ENCODE assay signal across 8 cellular contexts in the genomic region with DNA sequence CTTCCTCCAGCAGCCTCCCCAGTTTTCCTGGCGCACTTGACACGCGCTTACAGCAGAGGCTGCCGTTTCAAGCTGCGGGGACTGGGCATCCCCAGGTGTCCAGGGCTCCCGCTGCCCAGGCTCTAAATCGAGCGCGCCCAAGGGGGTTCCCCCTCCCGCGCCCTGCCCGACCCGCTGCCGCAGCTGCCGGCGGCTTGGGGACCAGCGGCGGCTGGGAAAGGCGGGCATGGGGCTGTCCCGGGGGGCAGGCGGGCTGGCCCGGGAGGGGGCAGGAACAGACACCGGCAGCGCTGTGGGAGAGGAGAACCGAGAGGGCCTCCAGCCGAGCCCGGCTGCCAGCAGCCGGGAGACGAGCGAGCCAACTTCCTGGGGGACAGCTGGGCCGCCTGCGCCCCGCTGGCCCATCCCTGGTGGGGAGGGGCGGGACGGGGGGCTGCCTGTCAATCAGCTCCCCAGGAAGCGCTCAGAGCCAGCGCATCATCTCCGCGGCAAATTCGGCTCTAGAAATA. TPM values are rescaled to one million over a fixed set of nuclear protein-coding genes. Genes with fewer than 3 reads are reported as not detected.
DNase-seq lines count a peak whose midpoint lies in the region; ATAC-seq, FAIRE-seq and TF ChIP-seq lines count a peak whose summit lies in the region.
"Had no signal": no experiment of that assay in that cellular context is flagged by ENCODE, and none has a peak within 500 bp of the region (broad histone marks: within the 10 kb centered on the region; RNA-seq: fewer than 3 reads in every experiment).

No MANE protein-coding gene starts in this region.

- dilution Hi-C loops in endothelial cell of umbilical vein (cut with MboI; ENCODE audit: extremely low pct_ligation_motif_present, low sequenced_read_pairs), result no loop called here

- H3K4me2 ChIP-seq in endothelial cell of umbilical vein (ENCODE audit: insufficient read depth, low read length), result no peak overlapping the region

- CTCF ChIA-PET in endothelial cell of umbilical vein (lab: Charles Lee), result interaction anchor here (0.7 to 1.6 kb wide), 2 partner anchors 23 to 38 kb away, joined by 3 to 4 read pairs; no protein-coding TSS in a partner anchor

- H3K36me3 ChIP-seq in endothelial cell of umbilical vein (ENCODE audit: control insufficient read depth in 2 of 2, extremely low read depth in 1 of 2, insufficient read depth in 2 of 2, low read length in 2 of 2) (no peaks in the 10 kb centered on the region), left lung (no peaks in the 10 kb centered on the region)

- H3K9ac ChIP-seq in endothelial cell of umbilical vein (replicated peaks; ENCODE audit: extremely low read depth, insufficient read depth, low read length), result no peak overlapping the region

- ATAC-seq in left lung, result no peak
- no peak for ATAC-seq in GM18517 (IDR thresholded peaks at IDR 0.05; ENCODE audit: unreplicated experiment)

- H3K4me3 ChIP-seq in endothelial cell of umbilical vein (replicated peaks in 1 of 3; ENCODE audit: insufficient read depth in 1 of 3, low read depth in 1 of 3, low read length in 3 of 3) (peak overlapping the region in 1 of 3 experiments; percentile 26), left lung (no peak overlapping the region)

- no peaks in the 10 kb centered on the region for H3K9me3 Mint-ChIP-seq in progenitor cell of endocrine pancreas (ENCODE audit: low read depth)

- POLR2A ChIA-PET in endothelial cell of umbilical vein (lab: Charles Lee), result no interaction called here

- H3K27ac Mint-ChIP-seq in progenitor cell of endocrine pancreas, result no peak overlapping the region

- no peaks in the 10 kb centered on the region for H3K36me3 Mint-ChIP-seq in progenitor cell of endocrine pancreas (ENCODE audit: insufficient read depth)

- TF ChIP-seq POLR2A in endothelial cell of umbilical vein (IDR thresholded peaks at IDR 0.05; ENCODE audit: low read depth, low read length), result no peak

- H3K27me3 Mint-ChIP-seq in progenitor cell of endocrine pancreas, result peaks cover 47% of the 10 kb centered on the region

- intact Hi-C loops in endothelial cell of umbilical vein (cut with micrococcal nuclease), result no loop called here
- intact Hi-C loops in left lung (cut with DNase I), result no loop called here

- H3K4me1 ChIP-seq in endothelial cell of umbilical vein (ENCODE audit: control insufficient read depth, extremely low read depth, insufficient read depth, low read length) (no peaks in the 10 kb centered on the region), left lung (peaks cover 0 to 9% of the 10 kb centered on the region in 2 donors)

- H3K9me3 ChIP-seq in endothelial cell of umbilical vein (replicated peaks; ENCODE audit: control insufficient read depth, insufficient read depth, low read length) (no peaks in the 10 kb centered on the region), left lung (no peaks in the 10 kb centered on the region)

- FAIRE-seq in endothelial cell of umbilical vein (lab: Jason Lieb, UNC), result no peak

- peak overlapping the region; percentile 50 for H3K4me3 Mint-ChIP-seq in progenitor cell of endocrine pancreas (ENCODE audit: low read depth)

- in situ Hi-C loops in GM13976 (cut with MboI; ENCODE audit: low sequenced_read_pairs, unreplicated experiment), result no loop called here

- no peak overlapping the region for H3K27ac ChIP-seq in endothelial cell of umbilical vein (ENCODE audit: insufficient read depth, low read depth, low read length)
- no peak overlapping the region for H3K27ac ChIP-seq in left lung

- peak; percentile 63 for DNase-seq in GM13976 (ENCODE audit: low spot score)
- peak; percentile 52 for DNase-seq in NCI-H1694 treated with DMSO at 0.1 percent for 48 hours (lab: John Stamatoyannopoulos, UW)
- DNase-seq in endothelial cell of umbilical vein (ENCODE audit: low read depth, low spot score), result no peak
- DNase-seq in progenitor cell of endocrine pancreas (ENCODE audit: low spot score, unreplicated experiment), result no peak
- no peak for DNase-seq in left lung
- no peak for DNase-seq in GM19238 (ENCODE audit: insufficient read length, low spot score)
- DNase-seq: NK-92 treated with Interleukin-12 subunit alpha and Interleukin-12 subunit beta, amount 100 ng/mL, for 24 hours had no signal

- peak overlapping the region; percentile 56 for H2AFZ ChIP-seq in endothelial cell of umbilical vein (ENCODE audit: low read depth, low read length)

- no TSS peak for BruUV-seq in endothelial cell of umbilical vein (replicated peaks; lab: Mats Ljungman, UMichigan)

- H3K27me3 ChIP-seq in endothelial cell of umbilical vein (ENCODE audit: control insufficient read depth in 2 of 2, insufficient read depth in 2 of 2, low read length in 2 of 2) (peaks cover 5 to 12% of the 10 kb centered on the region in 2 experiments), left lung (peaks cover 25 to 82% of the 10 kb centered on the region in 2 donors)

- no peaks in the 10 kb centered on the region for H4K20me1 ChIP-seq in endothelial cell of umbilical vein (replicated peaks; ENCODE audit: control insufficient read depth, extremely low read depth, insufficient read depth, low read length)

- TF ChIP-seq CTCF in GM13976 (IDR thresholded peaks at IDR 0.05; ENCODE audit: borderline replicate concordance, control extremely low read depth, extremely low read depth, insufficient read depth, missing control alignments) (no peak), endothelial cell of umbilical vein (IDR thresholded peaks at IDR 0.05; ENCODE audit: extremely low read depth in 1 of 2, insufficient read depth in 1 of 2, low read depth in 1 of 2, low read length in 2 of 2) (no peak), progenitor cell of endocrine pancreas (IDR thresholded peaks at IDR 0.05; ENCODE audit: unreplicated experiment) (no peak), left lung (IDR thresholded peaks at IDR 0.05) (no peak)

- H3K79me2 ChIP-seq in endothelial cell of umbilical vein (ENCODE audit: control insufficient read depth, insufficient read depth, low read length), result no peaks in the 10 kb centered on the region

- no peaks in the 10 kb centered on the region for H3K9me1 ChIP-seq in endothelial cell of umbilical vein (replicated peaks; ENCODE audit: control insufficient read depth, extremely low read depth, insufficient read depth, low read length)

- H3K4me1 Mint-ChIP-seq in progenitor cell of endocrine pancreas (ENCODE audit: low read depth), result no peaks in the 10 kb centered on the region

TF ChIP-seq in endothelial cell of umbilical vein, 7 proteins besides CTCF, POLR2A, EP300 and RAD21 (continues in another document):
- TF ChIP-seq, protein P1, sequence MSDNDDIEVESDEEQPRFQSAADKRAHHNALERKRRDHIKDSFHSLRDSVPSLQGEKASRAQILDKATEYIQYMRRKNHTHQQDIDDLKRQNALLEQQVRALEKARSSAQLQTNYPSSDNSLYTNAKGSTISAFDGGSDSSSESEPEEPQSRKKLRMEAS (IDR thresholded peaks at IDR 0.05; ENCODE audit: insufficient read depth, insufficient read length), result no peak
- no peak for TF ChIP-seq GATA2 (IDR thresholded peaks at IDR 0.05; ENCODE audit: insufficient read depth, insufficient read length, low read depth, low read length)

RNA-seq across cellular contexts. Expression of a gene that starts 14.9 kb away (rescaled TPM):
- total RNA-seq in endothelial cell of umbilical vein (not detected in 2 replicates), progenitor cell of endocrine pancreas (2.0 and 2.5 TPM in 2 replicates), left lung (under 1 TPM; 0.21 to 0.35 TPM)
- polyA plus RNA-seq in endothelial cell of umbilical vein, result 0.02 TPM in 1 of 2 replicates, not detected in the other
- 0.03 TPM in 1 of 2 replicates, not detected in the other for polyA plus RNA-seq in endothelial cell of umbilical vein (2011; cell fraction: cytosol; rRNA removed)
- 0.08 TPM in 1 of 2 replicates, not detected in the other for polyA plus RNA-seq in endothelial cell of umbilical vein (2011; cell fraction: nucleus; rRNA removed)
- polyA plus RNA-seq in endothelial cell of umbilical vein (2012), result not detected in 2 replicates
- polyA minus RNA-seq in endothelial cell of umbilical vein, result 0.06 TPM in 1 of 2 replicates, not detected in the other
- not detected for polyA minus RNA-seq in endothelial cell of umbilical vein (2011; cell fraction: cytosol; rRNA and poly(A)+ RNA removed)
- 0.10 TPM in 1 of 2 replicates, not detected in the other for polyA minus RNA-seq in endothelial cell of umbilical vein (2011; cell fraction: nucleus; rRNA and poly(A)+ RNA removed)

RNA-seq across cellular contexts. Expression of a gene that starts 40.9 kb away (rescaled TPM):
- total RNA-seq in endothelial cell of umbilical vein (29.9 and 31.3 TPM in 2 replicates), progenitor cell of endocrine pancreas (83.4 and 86.5 TPM in 2 replicates), left lung (10 to 100 TPM; 54.5 to 60.2 TPM)
- 122 and 137 TPM in 2 replicates for polyA plus RNA-seq in endothelial cell of umbilical vein
- 58.4 and 62.9 TPM in 2 replicates for polyA plus RNA-seq in endothelial cell of umbilical vein (2011; cell fraction: cytosol; rRNA removed)
- 33.3 and 36.1 TPM in 2 replicates for polyA plus RNA-seq in endothelial cell of umbilical vein (2011; cell fraction: nucleus; rRNA removed)
- polyA plus RNA-seq in endothelial cell of umbilical vein (2012), result 30.1 and 38.0 TPM in 2 replicates
- 130 and 145 TPM in 2 replicates for polyA minus RNA-seq in endothelial cell of umbilical vein
- 43.5 TPM for polyA minus RNA-seq in endothelial cell of umbilical vein (2011; cell fraction: cytosol; rRNA and poly(A)+ RNA removed)
- polyA minus RNA-seq in endothelial cell of umbilical vein (2011; cell fraction: nucleus; rRNA and poly(A)+ RNA removed), result 21.5 and 22.5 TPM in 2 replicates

RNA-seq across cellular contexts. Expression of a gene that starts 52.4 kb away (rescaled TPM):
- 190 and 196 TPM in 2 replicates for total RNA-seq in endothelial cell of umbilical vein
- polyA plus RNA-seq in endothelial cell of umbilical vein, result 191 and 199 TPM in 2 replicates
- 137 and 140 TPM in 2 replicates for polyA plus RNA-seq in endothelial cell of umbilical vein (2011; cell fraction: cytosol; rRNA removed)
- 67.5 and 75.9 TPM in 2 replicates for polyA plus RNA-seq in endothelial cell of umbilical vein (2011; cell fraction: nucleus; rRNA removed)
- polyA plus RNA-seq in endothelial cell of umbilical vein (2012), result 134 and 142 TPM in 2 replicates
- 159 and 164 TPM in 2 replicates for polyA minus RNA-seq in endothelial cell of umbilical vein
- 53.8 TPM for polyA minus RNA-seq in endothelial cell of umbilical vein (2011; cell fraction: cytosol; rRNA and poly(A)+ RNA removed)
- 45.4 and 50.1 TPM in 2 replicates for polyA minus RNA-seq in endothelial cell of umbilical vein (2011; cell fraction: nucleus; rRNA and poly(A)+ RNA removed)
- total RNA-seq in progenitor cell of endocrine pancreas, result 76.5 and 86.4 TPM in 2 replicates
- total RNA-seq in left lung, result 100 to 1,000 TPM; 214 to 240 TPM

RNA-seq across cellular contexts. Expression of a gene that starts 53.5 kb away (rescaled TPM):
- total RNA-seq in endothelial cell of umbilical vein (31.5 and 35.7 TPM in 2 replicates), progenitor cell of endocrine pancreas (48.6 and 57.1 TPM in 2 replicates), left lung (10 to 100 TPM; 30.2 to 31.5 TPM)
- 51.3 and 51.6 TPM in 2 replicates for polyA plus RNA-seq in endothelial cell of umbilical vein
- 36.1 and 38.8 TPM in 2 replicates for polyA plus RNA-seq in endothelial cell of umbilical vein (2011; cell fraction: cytosol; rRNA removed)
- 34.4 and 36.5 TPM in 2 replicates for polyA plus RNA-seq in endothelial cell of umbilical vein (2011; cell fraction: nucleus; rRNA removed)
- 21.6 and 29.0 TPM in 2 replicates for polyA plus RNA-seq in endothelial cell of umbilical vein (2012)
- 25.4 and 28.4 TPM in 2 replicates for polyA minus RNA-seq in endothelial cell of umbilical vein
- polyA minus RNA-seq in endothelial cell of umbilical vein (2011; cell fraction: cytosol; rRNA and poly(A)+ RNA removed), result 12.1 TPM
- 15.7 and 16.2 TPM in 2 replicates for polyA minus RNA-seq in endothelial cell of umbilical vein (2011; cell fraction: nucleus; rRNA and poly(A)+ RNA removed)

Comparison
In these comparisons a context has a peak if more than half of its experiments do, and no peak if none do; other contexts are left out.
1. DNase-seq: peak in GM13976 (single experiment) and NCI-H1694 treated with DMSO at 0.1 percent for 48 hours (single experiment); none in endothelial cell of umbilical vein (single experiment), progenitor cell of endocrine pancreas (single experiment), left lung (0 of 2) and GM19238 (single experiment).